18 cellular contexts compared by ENCODE assay signal in genomic region chr20:43383026-43383795, GRCh38.
DNase-seq lines count a peak whose midpoint lies in the region; ATAC-seq, FAIRE-seq and TF ChIP-seq lines count a peak whose summit lies in the region.
"Had no signal": no experiment of that assay in that cellular context is flagged by ENCODE, and none has a peak within 500 bp of the region (broad histone marks: within the 10 kb centered on the region; RNA-seq: fewer than 3 reads in every experiment).

No MANE protein-coding gene starts in this region.

- DNase-seq in GM12892 (ENCODE audit: insufficient read length) (no peak), fibroblast of pulmonary artery (ENCODE audit: low read depth) (peak; percentile 31), sciatic nerve (ENCODE audit: low spot score) (no peak), dedifferentiated amniotic fluid mesenchymal stem cell (ENCODE audit: extremely low spot score) (no peak)
- DNase-seq: activated CD4-positive, alpha-beta T cell treated with anti-CD3 and anti-CD28 coated beads for 1 hour; activated effector memory CD4-positive, alpha-beta T cell treated with anti-CD3 and anti-CD28 coated beads, Interleukin-2, amount 50 U/mL, for 16 hours; CD8-positive, alpha-beta memory T cell; central memory CD4-positive, alpha-beta T cell; NCI-H187; NCI-H345; NK-92 treated with Interleukin-12 subunit alpha and Interleukin-12 subunit beta, amount 100 ng/mL, for 24 hours; stimulated activated CD4-positive, alpha-beta T cell treated with anti-CD3 and anti-CD28 coated beads, Interleukin-15, amount 100 ng/mL, for 24 hours; testis had no signal

- peak; percentile 64 for FAIRE-seq in GM12892 (lab: Jason Lieb, UNC)
- FAIRE-seq: GM18507, K562 had no signal

- intact Hi-C loops in sciatic nerve (cut with DNase I) = no loop called here

- TF ChIP-seq CTCF in fibroblast of pulmonary artery (IDR thresholded peaks at IDR 0.05; ENCODE audit: low read length, missing control alignments) = no peak

- ATAC-seq in HG02885 (IDR thresholded peaks at IDR 0.05; ENCODE audit: poor library complexity, unreplicated experiment) (peak; percentile 60), sciatic nerve (peak; percentile 28), HG03354 (IDR thresholded peaks at IDR 0.05; ENCODE audit: poor library complexity, severe bottlenecking, unreplicated experiment) (no peak), GM21619 (IDR thresholded peaks at IDR 0.05; ENCODE audit: unreplicated experiment) (no peak)
- ATAC-seq: K562 had no signal

- no peak for TF ChIP-seq POLR2A in GM12892 (IDR thresholded peaks at IDR 0.05; ENCODE audit: low read depth, low read length)

- H3K4me3 ChIP-seq in fibroblast of pulmonary artery (replicated peaks; ENCODE audit: low read depth, low read length) = no peak overlapping the region
- H3K4me3 ChIP-seq: K562, testis had no signal

Comparison
In these comparisons a context has a peak if more than half of its experiments do, and no peak if none do; other contexts are left out.
1. ATAC-seq: peak in HG02885 (single experiment) and sciatic nerve (single experiment); none in HG03354 (single experiment) and GM21619 (single experiment).